26 cellular contexts compared by ENCODE assay signal in genomic region chr12:100120355-100120754, GRCh38. TPM values are rescaled to one million over a fixed set of nuclear protein-coding genes. Genes with fewer than 3 reads are reported as not detected.
DNase-seq lines count a peak whose midpoint lies in the region; ATAC-seq, FAIRE-seq and TF ChIP-seq lines count a peak whose summit lies in the region.
"Had no signal": no experiment of that assay in that cellular context is flagged by ENCODE, and none has a peak within 500 bp of the region (broad histone marks: within the 10 kb centered on the region; RNA-seq: fewer than 3 reads in every experiment).

No MANE protein-coding gene starts in this region.

- no peaks in the 10 kb centered on the region for H3K27me3 Mint-ChIP-seq in endothelial cell (ENCODE audit: unreplicated experiment)
- H3K27me3 Mint-ChIP-seq: B cell; CD4-positive, alpha-beta T cell had no signal

- no peak overlapping the region for H3K9ac ChIP-seq in K562 (ENCODE audit: insufficient read depth in 1 of 2, low read depth in 2 of 2, low read length in 2 of 2)
- H3K9ac ChIP-seq: BLaER1 treated with 17β-estradiol and CSF1 and Interleukin-3, amounts not matched to agents 10 nM and 100 nM had no signal

- H3K4me2 ChIP-seq in K562 (ENCODE audit: insufficient read depth, low read length): no peak overlapping the region
- H3K4me2 ChIP-seq: A549; BLaER1 treated with 17β-estradiol and CSF1 and Interleukin-3, amounts not matched to agents 10 nM and 100 nM had no signal

- no peak overlapping the region for H3K27ac Mint-ChIP-seq in endothelial cell (ENCODE audit: unreplicated experiment)
- H3K27ac Mint-ChIP-seq: B cell; CD4-positive, alpha-beta T cell; CD8-positive, alpha-beta T cell had no signal

- no peak for ATAC-seq in K562
- ATAC-seq: A549; CD8-positive, alpha-beta T cell; GM12878 had no signal

- H3K79me2 ChIP-seq in K562 (ENCODE audit: control insufficient read depth, insufficient read depth, low read length): peaks cover 8% of the 10 kb centered on the region; the same call in 2 of the 3 replicates

- no peaks in the 10 kb centered on the region for H3K4me1 Mint-ChIP-seq in endothelial cell (ENCODE audit: unreplicated experiment)

- peaks cover 4% of the 10 kb centered on the region; the same call in 1 of the 2 replicates for H3K9me3 ChIP-seq in K562 (replicated peaks; ENCODE audit: control insufficient read depth, insufficient read depth, low read depth, low read length)
- H3K9me3 ChIP-seq: Caco-2 had no signal

- peak overlapping the region; percentile 62 for H3K4me3 Mint-ChIP-seq in endothelial cell (ENCODE audit: unreplicated experiment)
- H3K4me3 Mint-ChIP-seq: B cell; CD4-positive, alpha-beta T cell; CD8-positive, alpha-beta T cell had no signal

- no peak for TF ChIP-seq RAD21 in K562 (CRISPR knock-in tag; conservative IDR thresholded peaks at IDR 0.05 in 1 of 2, IDR thresholded peaks at IDR 0.05 in 1 of 2)

- TF ChIP-seq EP300 in K562 (IDR thresholded peaks at IDR 0.05; ENCODE audit: low read length): no peak

- H3K9me1 ChIP-seq in K562 (ENCODE audit: control insufficient read depth, insufficient read depth, low read length): no peaks in the 10 kb centered on the region

- CTCF ChIA-PET in K562 (lab: Yijun Ruan, JAX; ENCODE audit: low intra/inter-chr PET ratio): no interaction called here

- POLR2A ChIA-PET in K562 (lab: Yijun Ruan, JAX): interaction anchor here (1.0 to 1.4 kb wide), 2 partner anchors 9 to 19 kb away, joined by 3 read pairs; no protein-coding TSS in a partner anchor

- 85% methylated on average over 1 of the region's 1 CpG for WGBS in K562 (ENCODE audit: insufficient coverage, low coverage, missing lambda C conversion rate)

- no peak overlapping the region for H3K4me3 ChIP-seq in K562
- H3K4me3 ChIP-seq: A549; BLaER1 treated with 17β-estradiol and CSF1 and Interleukin-3, amounts not matched to agents 10 nM and 100 nM; GM12878 had no signal

- H2AFZ ChIP-seq in K562 (ENCODE audit: low read depth, low read length): no peak overlapping the region

- no peak for TF ChIP-seq POLR2A in K562 (conservative IDR thresholded peaks at IDR 0.05)

- intact Hi-C loops in K562 (cut with micrococcal nuclease): no loop called here

- no peak for TF ChIP-seq CTCF in D721Med (IDR thresholded peaks at IDR 0.05; ENCODE audit: insufficient read depth, missing control alignments)
- no peak for TF ChIP-seq CTCF in K562 (IDR thresholded peaks at IDR 0.05 in 2 of 3, conservative IDR thresholded peaks at IDR 0.05 in 1 of 3; ENCODE audit: insufficient read depth in 2 of 3, low read depth in 1 of 3, low read length in 3 of 3)
- TF ChIP-seq CTCF in endothelial cell (IDR thresholded peaks at IDR 0.05; ENCODE audit: unreplicated experiment): no peak

- H3K36me3 Mint-ChIP-seq in endothelial cell (ENCODE audit: low read depth, unreplicated experiment): peaks cover 4% of the 10 kb centered on the region

- H3K4me1 ChIP-seq in K562 (replicated peaks in 1 of 2; ENCODE audit: control insufficient read depth in 2 of 2, insufficient read depth in 2 of 2, low read length in 2 of 2): no peaks in the 10 kb centered on the region; a peak in 1 of 5 replicates
- H3K4me1 ChIP-seq: A549, Caco-2 had no signal

- no peaks in the 10 kb centered on the region for H3K36me3 ChIP-seq in K562 (ENCODE audit: control insufficient read depth, insufficient read depth, low read length)

- DNase-seq in D721Med (ENCODE audit: insufficient read length, low spot score): no peak
- no peak for DNase-seq in K562 (ENCODE audit: extremely low read depth in 1 of 4, low spot score in 3 of 4)
- DNase-seq in endothelial cell (ENCODE audit: low spot score): no peak
- DNase-seq in GM19238 (ENCODE audit: insufficient read length, low spot score): no peak
- DNase-seq in SIG-M5 treated with dmso at 0.1 percent for 504 hours (lab: John Stamatoyannopoulos, UW; ENCODE audit: unreplicated experiment): no peak
- DNase-seq: AML-193; Caco-2; Calu3; CD4-positive, alpha-beta T cell; CD8-positive, alpha-beta T cell; DMS 273 treated with DMSO at 0.1 percent for 48 hours; DMS153; DMS53; DMS79; DND-41; EL; GDM1 had no signal

- H3K27ac ChIP-seq in K562 (ENCODE audit: extremely low read depth, low read depth, low read length): no peak overlapping the region
- H3K27ac ChIP-seq: 22Rv1; A549; BLaER1 treated with 17β-estradiol and CSF1 and Interleukin-3, amounts not matched to agents 10 nM and 100 nM; C4-2B had no signal

- in situ Hi-C loops in K562 (cut with MboI): no loop called here

- BruUV-seq in K562 (replicated peaks; lab: Mats Ljungman, UMichigan): no TSS peak

- FAIRE-seq in D721Med (lab: Jason Lieb, UNC): peak; percentile 11
- FAIRE-seq in K562 (lab: Jason Lieb, UNC): no peak
- FAIRE-seq: A549, GM12878, GM12892, GM18507, GM19239 had no signal

- H4K20me1 ChIP-seq in K562 (replicated peaks; ENCODE audit: control insufficient read depth, insufficient read depth, low read length): no peaks in the 10 kb centered on the region

- H3K27me3 ChIP-seq in K562 (ENCODE audit: control insufficient read depth in 2 of 2, insufficient read depth in 2 of 2, low read length in 2 of 2): no peaks in the 10 kb centered on the region
- H3K27me3 ChIP-seq: BLaER1 treated with 17β-estradiol and CSF1 and Interleukin-3, amounts not matched to agents 10 nM and 100 nM had no signal

- no peaks in the 10 kb centered on the region for H3K9me3 Mint-ChIP-seq in endothelial cell (ENCODE audit: unreplicated experiment)
- H3K9me3 Mint-ChIP-seq: CD4-positive, alpha-beta T cell had no signal

TF ChIP-seq in K562, 482 proteins besides CTCF, POLR2A, EP300 and RAD21:
- no peak for TF ChIP-seq SRSF7 (optimal IDR thresholded peaks at IDR 0.05; ENCODE audit: low read depth, low read length)
- 0 out of 2 replicates have a peak, but pooled peaks have one; percentile 15 for TF ChIP-seq ZNF184 (CRISPR knock-in tag; IDR thresholded peaks at IDR 0.05)

RNA-seq across cellular contexts. Expression of gene BLTP3B, which starts 22.3 kb away (rescaled TPM):
- 13.0 and 38.9 TPM in 2 replicates for total RNA-seq in K562 (2011; cell fraction: chromatin; rRNA removed; ENCODE audit: low replicate concordance)
- 6.5 and 7.5 TPM in 2 replicates for total RNA-seq in K562 (2011; cell fraction: nucleolus; rRNA removed)
- 14.2 and 20.6 TPM in 2 replicates for total RNA-seq in K562 (2011; cell fraction: nucleoplasm; rRNA removed)
- 14.8 and 15.5 TPM in 2 replicates for total RNA-seq in K562 (2014; rRNA removed)
- total RNA-seq in K562 (2014; rRNA removed; fragmentation: Illumina TruSeq; extraction: Trizol): 25.5 and 25.6 TPM in 2 replicates
- 24.7 and 27.4 TPM in 2 replicates for total RNA-seq in K562 (2015; rRNA removed; fragmentation: Illumina TruSeq; extraction: Trizol)
- 17.9 and 19.7 TPM in 2 replicates for total RNA-seq in K562 (2021)
- 15.0 and 20.1 TPM in 2 replicates for polyA plus RNA-seq in K562 (2011; rRNA removed)
- 5.0 and 7.5 TPM in 2 replicates for polyA plus RNA-seq in K562 (2011; cell fraction: cytosol; rRNA removed)
- 4.5 and 5.7 TPM in 2 replicates for polyA plus RNA-seq in K562 (2011; cell fraction: nucleus; rRNA removed)
- 7.4 and 10.4 TPM in 2 replicates for polyA plus RNA-seq in K562 (2012)
- polyA plus RNA-seq in K562 (2014; fragmentation: Illumina TruSeq; extraction: Trizol): 15.6 and 20.5 TPM in 2 replicates
- polyA plus RNA-seq in K562 (2014; fragmentation: Nextera tagmentation; extraction: Ambion mirVana): 1 to 10 TPM; 3.9 to 5.0 TPM
- 10.8 TPM in 2 replicates for polyA plus RNA-seq in K562 (2014; rRNA removed)
- 79.4 and 83.2 TPM in 2 replicates for polyA minus RNA-seq in K562 (2011; rRNA and poly(A)+ RNA removed)
- polyA minus RNA-seq in K562 (2011; cell fraction: cytosol; rRNA and poly(A)+ RNA removed): 14.6 and 18.5 TPM in 2 replicates
- polyA minus RNA-seq in K562 (2011; cell fraction: nucleus; rRNA and poly(A)+ RNA removed): 8.2 and 15.9 TPM in 2 replicates
- 14.3 TPM for total RNA-seq in endothelial cell (ENCODE audit: unreplicated experiment)
